Comparison of ENCODE assay signal across 10 cellular contexts in the genomic region with DNA sequence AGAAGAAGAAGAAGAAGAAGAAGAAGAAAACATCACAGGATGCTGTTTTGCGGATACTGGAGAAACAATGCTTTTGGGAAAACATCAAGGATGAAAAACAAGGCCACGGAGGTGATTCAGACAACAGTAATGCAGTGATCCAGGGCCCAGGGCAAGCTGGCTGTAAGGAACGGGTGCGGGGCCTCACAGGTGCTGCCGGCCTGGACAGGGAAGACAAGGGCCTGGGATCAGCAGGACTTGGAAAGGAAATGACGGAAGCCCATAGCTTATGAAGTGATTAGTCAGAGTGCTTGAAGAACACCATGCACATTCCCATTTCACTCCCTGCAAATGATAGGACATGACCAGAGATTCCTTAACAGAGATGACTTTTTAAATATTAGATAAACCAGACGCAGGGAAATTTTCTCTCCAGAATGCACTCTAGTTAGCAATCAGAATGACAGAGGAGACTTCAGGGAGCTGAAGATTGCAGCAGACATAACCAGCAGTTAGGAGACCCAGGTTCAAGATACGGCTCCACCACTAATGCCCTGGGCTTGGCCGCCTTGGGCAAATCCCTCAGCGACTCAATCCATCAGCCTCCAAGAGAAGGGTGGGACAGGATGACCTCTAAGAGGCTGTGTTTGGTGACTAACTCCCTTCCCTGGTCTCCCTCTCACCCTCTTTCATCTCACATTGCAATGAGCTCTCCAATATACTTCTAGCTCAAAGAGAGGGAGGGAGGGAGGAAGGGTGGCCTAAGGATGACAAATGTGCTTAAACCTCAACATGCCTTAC. TPM values are rescaled to one million over a fixed set of nuclear protein-coding genes. Genes with fewer than 3 reads are reported as not detected.
A peak's percentile ranks its signal among the peaks of the same experiment; 100 is the strongest.
DNase-seq lines count a peak whose midpoint lies in the region; ATAC-seq and TF ChIP-seq lines count a peak whose summit lies in the region.
"Had no signal": no experiment of that assay in that cellular context is flagged by ENCODE, and none has a peak within 500 bp of the region (broad histone marks: within the 10 kb centered on the region; RNA-seq: fewer than 3 reads in every experiment).

No MANE protein-coding gene starts in this region.

- H3K27me3 ChIP-seq in body of pancreas = no peaks in the 10 kb centered on the region
- H3K27me3 ChIP-seq: right lobe of liver had no signal

- 81 to 91% methylated on average over 10 of the region's 10 CpGs for WGBS in body of pancreas, 2 donors

- TF ChIP-seq CTCF in body of pancreas (IDR thresholded peaks at IDR 0.05) = no peak

- H3K4me1 ChIP-seq in body of pancreas = peaks cover 12% of the 10 kb centered on the region

- peak; percentile 97 for DNase-seq in A172 (ENCODE audit: low spot score)
- peak; percentile 99 for DNase-seq in HT1080 (ENCODE audit: low read depth)
- DNase-seq in body of pancreas = no peak
- DNase-seq in kidney tubule cell (ENCODE audit: low spot score) = peak; percentile 96
- DNase-seq in NCI-H524 (lab: John Stamatoyannopoulos, UW) = no peak
- no peak for DNase-seq in SK-N-DZ (ENCODE audit: low spot score)
- no peak for DNase-seq in NK-92 (lab: John Stamatoyannopoulos, UW; ENCODE audit: unreplicated experiment)
- DNase-seq: left cardiac atrium, right lobe of liver had no signal

- no peaks in the 10 kb centered on the region for H3K9me3 ChIP-seq in body of pancreas
- H3K9me3 ChIP-seq: right lobe of liver had no signal

- no peak for TF ChIP-seq POLR2A in body of pancreas (IDR thresholded peaks at IDR 0.05)

- H3K4me3 ChIP-seq in body of pancreas = no peak overlapping the region
- H3K4me3 ChIP-seq: right lobe of liver had no signal

- no peak overlapping the region for H3K27ac ChIP-seq in body of pancreas
- H3K27ac ChIP-seq: right lobe of liver had no signal

- intact Hi-C loops in body of pancreas (cut with DNase I) = no loop called here

- no peaks in the 10 kb centered on the region for H3K36me3 ChIP-seq in body of pancreas (replicated peaks in 1 of 2; ENCODE audit: insufficient read depth in 1 of 2, low read depth in 2 of 2)
- H3K36me3 ChIP-seq: right lobe of liver had no signal

- peak; percentile 35 for ATAC-seq in body of pancreas
- no peak for ATAC-seq in GM18858 (IDR thresholded peaks at IDR 0.05; ENCODE audit: unreplicated experiment)

RNA-seq across cellular contexts. Expression of a gene that starts 54.1 kb away (rescaled TPM):
- total RNA-seq in A172 (2014; rRNA removed; shearing (Covaris generic)) = 49.1 and 56.8 TPM in 2 replicates
- 50.4 and 53.2 TPM in 2 replicates for total RNA-seq in HT1080 (2014; rRNA removed; shearing (Covaris generic))
- polyA plus RNA-seq in HT1080 (2015; cell fraction: cytosol; rRNA removed) = 52.2 and 70.7 TPM in 2 replicates
- polyA plus RNA-seq in HT1080 (2015; cell fraction: nucleus; rRNA removed) = 113 and 137 TPM in 2 replicates
- 10 to 100 TPM; 34.8 to 42.8 TPM for total RNA-seq in body of pancreas
- polyA plus RNA-seq in SK-N-DZ (2014; cell fraction: cytosol; rRNA removed) = 31.1 and 42.5 TPM in 2 replicates
- 28.4 and 33.8 TPM in 2 replicates for polyA plus RNA-seq in SK-N-DZ (2014; cell fraction: nucleus; rRNA removed)

Comparison
In these comparisons a context has a peak if more than half of its experiments do, and no peak if none do; other contexts are left out.
1. DNase-seq: peak in A172 (single experiment), HT1080 (single experiment) and kidney tubule cell (single experiment); none in body of pancreas (0 of 4), NCI-H524 (0 of 2), SK-N-DZ (single experiment) and NK-92 (single experiment).